In genomic region chr9:2241875-2242741, GRCh38 we compare ENCODE assay signal across 8 cellular contexts.
DNase-seq lines count a peak whose midpoint lies in the region; ATAC-seq and TF ChIP-seq lines count a peak whose summit lies in the region.

No MANE protein-coding gene starts in this region.

- TF ChIP-seq CTCF in DOHH2 (IDR thresholded peaks at IDR 0.05; ENCODE audit: low read depth, low read length, poor library complexity, severe bottlenecking) = no peak
- peak in 1 of 2 experiments; percentile 16; a peak in 1 of 4 replicates for TF ChIP-seq CTCF in GM23338 (conservative IDR thresholded peaks at IDR 0.05; ENCODE audit: low read depth in 2 of 2)

- peaks cover 16% of the 10 kb centered on the region for H3K36me3 Mint-ChIP-seq in GM23338 (ENCODE audit: low read depth)
- H3K36me3 Mint-ChIP-seq in activated naive CD4-positive, alpha-beta T cell treated with anti-CD3 and anti-CD28 coated beads for 36 hours (ENCODE audit: low read depth) = no peaks in the 10 kb centered on the region

- H3K4me3 Mint-ChIP-seq in GM23338 = peak overlapping the region; percentile 70
- H3K4me3 Mint-ChIP-seq in activated naive CD4-positive, alpha-beta T cell treated with anti-CD3 and anti-CD28 coated beads for 36 hours = peak overlapping the region; percentile 73

- peak; percentile 84 for ATAC-seq in GM23338

- no peaks in the 10 kb centered on the region for H4K20me1 ChIP-seq in DOHH2 (ENCODE audit: control insufficient read depth, insufficient read depth, low read depth, low read length)
- H4K20me1 ChIP-seq in GM23338 (replicated peaks; ENCODE audit: insufficient read depth) = no peaks in the 10 kb centered on the region
- no peaks in the 10 kb centered on the region for H4K20me1 ChIP-seq in Karpas-422 (ENCODE audit: insufficient read depth, low read depth, low read length)

- H3K27me3 ChIP-seq in DOHH2 (ENCODE audit: control insufficient read depth, low read length) (no peaks in the 10 kb centered on the region), GM23338 (ENCODE audit: insufficient read depth) (no peaks in the 10 kb centered on the region), Karpas-422 (ENCODE audit: low read length) (no peaks in the 10 kb centered on the region), thymus (ENCODE audit: control insufficient read depth, insufficient read depth) (no peaks in the 10 kb centered on the region)

- H3F3A ChIP-seq in DOHH2 (ENCODE audit: control insufficient read depth, insufficient read depth) (no peaks in the 10 kb centered on the region; the same call in 1 of the 2 replicates), GM23338 (replicated peaks; ENCODE audit: low read depth) (peaks cover 20% of the 10 kb centered on the region)

- DNase-seq in GM23338 (ENCODE audit: low spot score) (peak; percentile 96), Karpas-422 (peak; percentile 93), RPMI7951 (ENCODE audit: low read depth) (peak; percentile 79), globus pallidus (ENCODE audit: low spot score) (peak; percentile 86), non-pigmented ciliary epithelial cell (ENCODE audit: low read depth) (peak; percentile 62)
- DNase-seq in activated naive CD4-positive, alpha-beta T cell treated with anti-CD3 and anti-CD28 coated beads for 36 hours = peak; percentile 76

- peaks cover 11% of the 10 kb centered on the region for H3K27me3 Mint-ChIP-seq in GM23338 (ENCODE audit: insufficient read depth, low read depth, poor library complexity)
- peaks cover 17% of the 10 kb centered on the region for H3K27me3 Mint-ChIP-seq in activated naive CD4-positive, alpha-beta T cell treated with anti-CD3 and anti-CD28 coated beads for 36 hours (ENCODE audit: low read depth)

- H3K27ac ChIP-seq in DOHH2 (ENCODE audit: low read depth, low read length) = peak overlapping the region; percentile 52
- H3K27ac ChIP-seq in GM23338 (ENCODE audit: low read depth) = peak overlapping the region; percentile 98
- peak overlapping the region; percentile 96 for H3K27ac ChIP-seq in Karpas-422 (ENCODE audit: low read length)
- peak overlapping the region; percentile 43 for H3K27ac ChIP-seq in thymus (ENCODE audit: low read depth)

- peak overlapping the region; percentile 70 for H3K4me3 ChIP-seq in DOHH2 (ENCODE audit: low read length)
- H3K4me3 ChIP-seq in GM23338 = peak overlapping the region; percentile 53
- peak overlapping the region; percentile 66 for H3K4me3 ChIP-seq in Karpas-422 (ENCODE audit: low read length)
- H3K4me3 ChIP-seq in thymus (ENCODE audit: low read length) = peak overlapping the region; percentile 38

- H3K79me2 ChIP-seq in DOHH2 (ENCODE audit: control insufficient read depth, low read length) (no peaks in the 10 kb centered on the region), GM23338 (replicated peaks; ENCODE audit: insufficient read depth) (no peaks in the 10 kb centered on the region), Karpas-422 (ENCODE audit: low read length) (no peaks in the 10 kb centered on the region)

- H2AFZ ChIP-seq in GM23338 = peak overlapping the region; percentile 89
- no peak overlapping the region for H2AFZ ChIP-seq in Karpas-422 (ENCODE audit: low read length)

- H3K9me2 ChIP-seq in DOHH2 (replicated peaks; ENCODE audit: control insufficient read depth, low read length) (no peaks in the 10 kb centered on the region), GM23338 (ENCODE audit: insufficient read depth) (no peaks in the 10 kb centered on the region; the same call in 1 of the 2 replicates), Karpas-422 (replicated peaks; ENCODE audit: insufficient read depth, low read length) (no peaks in the 10 kb centered on the region)

- peaks cover 12% of the 10 kb centered on the region for H3K9me3 Mint-ChIP-seq in GM23338
- peaks cover 4% of the 10 kb centered on the region for H3K9me3 Mint-ChIP-seq in activated naive CD4-positive, alpha-beta T cell treated with anti-CD3 and anti-CD28 coated beads for 36 hours

- peaks cover 34% of the 10 kb centered on the region for H3K4me1 Mint-ChIP-seq in GM23338
- H3K4me1 Mint-ChIP-seq in activated naive CD4-positive, alpha-beta T cell treated with anti-CD3 and anti-CD28 coated beads for 36 hours (ENCODE audit: low read depth) = peaks cover 10% of the 10 kb centered on the region

- WGBS in thymus = 1% methylated on average over 38 of the region's 38 CpGs

- CTCF ChIA-PET in activated naive CD4-positive, alpha-beta T cell treated with anti-CD3 and anti-CD28 coated beads for 36 hours (lab: Charles Lee) = no interaction called here

- H3K9me3 ChIP-seq in DOHH2 (ENCODE audit: control insufficient read depth, insufficient read depth, low read length) (no peaks in the 10 kb centered on the region), Karpas-422 (ENCODE audit: low read length) (peaks cover 4% of the 10 kb centered on the region), thymus (ENCODE audit: control insufficient read depth) (no peaks in the 10 kb centered on the region)

- peak overlapping the region; percentile 87 for H3K4me2 ChIP-seq in DOHH2 (ENCODE audit: low read length)
- peak overlapping the region; percentile 81 for H3K4me2 ChIP-seq in GM23338
- H3K4me2 ChIP-seq in Karpas-422 (ENCODE audit: low read depth, low read length, poor library complexity, severe bottlenecking) = peak overlapping the region; percentile 89

- H3K4me1 ChIP-seq in DOHH2 (ENCODE audit: control insufficient read depth, low read length) (peaks cover 26% of the 10 kb centered on the region), GM23338 (ENCODE audit: insufficient read depth) (peaks cover 28% of the 10 kb centered on the region), Karpas-422 (ENCODE audit: low read length) (peaks cover 72% of the 10 kb centered on the region), thymus (ENCODE audit: control insufficient read depth, insufficient read depth, low read length) (peaks cover 15% of the 10 kb centered on the region)

- intact Hi-C loops in activated naive CD4-positive, alpha-beta T cell treated with anti-CD3 and anti-CD28 coated beads for 36 hours (cut with micrococcal nuclease) = loop anchor here (1.0 to 10.0 kb wide), 4 partner anchors 84 to 603 kb away; partner anchors contain the start of genes PUM3 and VLDLR

- H3K36me3 ChIP-seq in DOHH2 (ENCODE audit: control insufficient read depth, low read length) = no peaks in the 10 kb centered on the region
- no peaks in the 10 kb centered on the region for H3K36me3 ChIP-seq in GM23338 (ENCODE audit: insufficient read depth)
- H3K36me3 ChIP-seq in Karpas-422 (ENCODE audit: insufficient read depth, low read length) = peaks cover 12% of the 10 kb centered on the region
- no peaks in the 10 kb centered on the region for H3K36me3 ChIP-seq in thymus (ENCODE audit: control insufficient read depth, insufficient read depth)

- H3K27ac Mint-ChIP-seq in GM23338 = peak overlapping the region; percentile 88; the same call in 1 of the 2 replicates
- H3K27ac Mint-ChIP-seq in activated naive CD4-positive, alpha-beta T cell treated with anti-CD3 and anti-CD28 coated beads for 36 hours = no peak overlapping the region

- H3K9ac ChIP-seq in Karpas-422 (ENCODE audit: low read length) = peak overlapping the region; percentile 82

TF ChIP-seq in GM23338, 12 proteins besides CTCF, POLR2A, EP300 and RAD21 (continues in another document):
- TF ChIP-seq POLR2AphosphoS5 (IDR thresholded peaks at IDR 0.05; ENCODE audit: low read depth) = peak; percentile 71

Comparison
In these comparisons a context has a peak if more than half of its experiments do, and no peak if none do; other contexts are left out.
1. Peak in every context shown above with its lines: DNase-seq, ATAC-seq, H3K4me3 ChIP-seq and H3K27ac ChIP-seq.
2. H3K27ac ChIP-seq: peak in every context shown above with its lines; median percentile 98 in GM23338; 96 in Karpas-422; 52 in DOHH2; 43 in thymus.